ENCODE assay signal across 19 cellular contexts in the genomic region with DNA sequence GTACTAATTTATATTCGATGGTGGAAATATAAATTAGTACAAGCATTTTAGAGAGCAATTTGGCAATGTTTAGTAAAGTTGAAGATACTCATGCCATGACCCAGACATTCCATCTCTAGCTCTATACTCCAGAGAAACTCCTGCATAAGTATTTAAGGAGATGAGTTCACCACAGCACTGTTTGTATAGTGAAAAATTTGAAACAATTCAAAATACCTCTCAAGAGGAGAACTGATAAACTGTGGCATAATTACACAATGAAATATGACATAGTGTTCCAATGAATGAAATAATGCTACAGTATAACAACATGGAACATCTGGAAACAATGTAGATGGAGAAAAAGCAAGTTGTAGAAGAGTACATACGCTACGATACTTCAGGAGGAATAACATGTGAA. TPM values are rescaled to one million over a fixed set of nuclear protein-coding genes. Genes with fewer than 3 reads are reported as not detected.
"Had no signal": no experiment of that assay in that cellular context is flagged by ENCODE, and none has a peak within 500 bp of the region (broad histone marks: within the 10 kb centered on the region; RNA-seq: fewer than 3 reads in every experiment).

No MANE protein-coding gene starts in this region.

- H3K4me3 Mint-ChIP-seq: naive thymus-derived CD4-positive, alpha-beta T cell; nephron progenitor cell had no signal

- H3K36me3 ChIP-seq: colonic mucosa, esophagus squamous epithelium, gastrocnemius medialis, heart right ventricle, stomach, thoracic aorta, transverse colon had no signal

- H3K4me1 ChIP-seq: colonic mucosa, heart right ventricle, stomach, transverse colon had no signal

- FAIRE-seq: islet of Langerhans had no signal

- ATAC-seq: gastrocnemius medialis; heart right ventricle; naive thymus-derived CD4-positive, alpha-beta T cell; sciatic nerve had no signal

- H3K27ac ChIP-seq: colonic mucosa, esophagus squamous epithelium, gastrocnemius medialis, heart right ventricle, skin epidermis, stomach, thoracic aorta, transverse colon had no signal

- H3K27ac Mint-ChIP-seq: naive thymus-derived CD4-positive, alpha-beta T cell; nephron progenitor cell had no signal

- DNase-seq: colonic mucosa; dermis blood vessel endothelial cell; esophagus squamous epithelium; gastrocnemius medialis; heart right ventricle; hypothalamus; kidney glomerular epithelial cell; mammary epithelial cell; naive thymus-derived CD4-positive, alpha-beta T cell; nephron progenitor cell; posterior cingulate gyrus; stimulated activated naive CD4-positive, alpha-beta T cell; stomach; substantia nigra; transverse colon had no signal

- H3K4me1 Mint-ChIP-seq: naive thymus-derived CD4-positive, alpha-beta T cell had no signal

- H3K4me3 ChIP-seq: colonic mucosa, esophagus squamous epithelium, gastrocnemius medialis, heart right ventricle, skin epidermis, stomach, thoracic aorta, transverse colon had no signal

- H3K27me3 ChIP-seq: colonic mucosa, gastrocnemius medialis had no signal

- H3K9me3 ChIP-seq: colonic mucosa, esophagus squamous epithelium, gastrocnemius medialis, heart right ventricle, stomach, thoracic aorta, transverse colon had no signal

RNA-seq across cellular contexts. Expression of a gene that starts 48.6 kb away (rescaled TPM):
- polyA plus RNA-seq: naive thymus-derived CD4-positive, alpha-beta T cell had no signal
